In genomic region chr1:2586154-2587070, GRCh38 we compare ENCODE assay signal across 8 cellular contexts. TPM values are rescaled to one million over a fixed set of nuclear protein-coding genes. Genes with fewer than 3 reads are reported as not detected.
DNase-seq lines count a peak whose midpoint lies in the region; ATAC-seq and TF ChIP-seq lines count a peak whose summit lies in the region.

Gene PRXL2B (plus strand): TSS chr1:2586777. CDS start chr1:2586886, 109 bp downstream.

- peak; percentile 88 for ATAC-seq in lung (ENCODE audit: insufficient read depth, low FRiP score)

- 1 to 2% methylated on average over 69 to 107 of the region's 107 CpGs for WGBS in lung, 2 donors

- H3K36me3 ChIP-seq in lung (ENCODE audit: control insufficient read depth in 2 of 2, insufficient read depth in 2 of 2, low read length in 2 of 2), result peaks cover 0 to 7% of the 10 kb centered on the region in 2 donors

- CTCF ChIA-PET in activated CD8-positive, alpha-beta memory T cell treated with anti-CD3 and anti-CD28 coated beads for 36 hours (lab: Charles Lee), result interaction anchor here (1.0 to 4.1 kb wide), 8 partner anchors 25 to 173 kb away, joined by 3 to 20 read pairs (median 6); partner anchors contain the start of genes PANK4 and TNFRSF14

- POLR2A ChIA-PET in activated CD8-positive, alpha-beta memory T cell treated with anti-CD3 and anti-CD28 coated beads for 36 hours (lab: Charles Lee), result interaction anchor here (0.8 to 6.1 kb wide), 7 partner anchors 9 to 331 kb away, joined by 3 to 60 read pairs (median 9); partner anchors contain the start of genes PANK4, PEX10 and TNFRSF14

- H3K27ac ChIP-seq in lung (ENCODE audit: low read depth in 1 of 2, low read length in 1 of 2), result peak within 1 kb of the TSS; percentile 98

- no peaks in the 10 kb centered on the region for H3K27me3 ChIP-seq in lung (ENCODE audit: control insufficient read depth, insufficient read depth)

- H3K4me3 ChIP-seq in lung, result peak within 1 kb of the TSS; percentile 78

- H3K4me1 ChIP-seq in lung (ENCODE audit: control insufficient read depth in 2 of 2, insufficient read depth in 2 of 2, low read length in 2 of 2), result peaks cover 3 to 21% of the 10 kb centered on the region in 2 donors

- DNase-seq in COLO668 (lab: John Stamatoyannopoulos, UW; ENCODE audit: unreplicated experiment) (peak; percentile 100), GM20000 (ENCODE audit: low spot score) (peak; percentile 100), HT-29 (ENCODE audit: low spot score) (peak; percentile 99), NOMO-1 treated with DMSO at 0.1 percent for 48 hours (lab: John Stamatoyannopoulos, UW; ENCODE audit: unreplicated experiment) (peak; percentile 97), lung (ENCODE audit: low spot score) (peak; percentile 99)
- peak; percentile 95 for DNase-seq in effector CD8-positive, alpha-beta T cell (lab: John Stamatoyannopoulos, UW)
- peak; percentile 93 to 99 (median 97) for DNase-seq in stimulated activated CD4-positive, alpha-beta T cell treated with anti-CD3 and anti-CD28 coated beads, TNF-alpha, amount 100 ng/mL, for 24 hours (ENCODE audit: low read depth in 3 of 3)

- TF ChIP-seq CTCF in GM20000 (IDR thresholded peaks at IDR 0.05; ENCODE audit: extremely low read depth, missing control alignments), result no peak
- TF ChIP-seq CTCF in lung (IDR thresholded peaks at IDR 0.05; ENCODE audit: control extremely low read depth, extremely low read depth), result no peak

- H3K9me3 ChIP-seq in lung (ENCODE audit: control insufficient read depth in 2 of 2, insufficient read depth in 1 of 2, low read length in 1 of 2), result no peaks in the 10 kb centered on the region

RNA-seq across cellular contexts. Expression of gene PRXL2B, which starts in this region (rescaled TPM):
- total RNA-seq in HT-29 (2014; rRNA removed; shearing (Covaris generic)), result 90.1 and 101 TPM in 2 replicates
- total RNA-seq in activated CD8-positive, alpha-beta memory T cell treated with anti-CD3 and anti-CD28 coated beads for 36 hours, result 10 to 100 TPM; 40.0 to 41.9 TPM
- 10 to 100 TPM; 17.8 to 39.8 TPM for total RNA-seq in lung
- 10 to 100 TPM; 24.9 to 29.0 TPM for polyA plus RNA-seq in lung

Comparison
In these comparisons a context has a peak if more than half of its experiments do, and no peak if none do; other contexts are left out.
1. Peak in every context shown above with its lines: DNase-seq, ATAC-seq, H3K4me3 ChIP-seq and H3K27ac ChIP-seq.